ENCODE assay signal across 12 cellular contexts in genomic region chr6:14567031-14567430, GRCh38.
"Had no signal": no experiment of that assay in that cellular context is flagged by ENCODE, and none has a peak within 500 bp of the region (broad histone marks: within the 10 kb centered on the region; RNA-seq: fewer than 3 reads in every experiment).

No MANE protein-coding gene starts in this region.

- H3K36me3 ChIP-seq: brain microvascular endothelial cell had no signal

- H3K4me3 ChIP-seq: dorsolateral prefrontal cortex had no signal

- DNase-seq: activated CD4-positive, alpha-beta T cell treated with anti-CD3 and anti-CD28 coated beads, Interleukin-2, amount 50 U/mL, for 4 hours; activated effector memory CD4-positive, alpha-beta T cell treated with anti-CD3 and anti-CD28 coated beads, Interleukin-2, amount 50 U/mL, for 16 hours; activated naive CD4-positive, alpha-beta T cell treated with anti-CD3 and anti-CD28 coated beads, Interleukin-2, amount 50 U/mL, for 16 hours; activated T-cell treated with anti-CD3 and anti-CD28 coated beads, Interleukin-2, amount 50 U/mL, for 72 hours; aorta; brain microvascular endothelial cell; central memory CD4-positive, alpha-beta T cell; dorsolateral prefrontal cortex; nephron progenitor cell; nucleus accumbens; retina; stimulated activated naive CD4-positive, alpha-beta T cell had no signal

- H3K27me3 ChIP-seq: brain microvascular endothelial cell, dorsolateral prefrontal cortex had no signal

- ATAC-seq: activated T-cell treated with anti-CD3 and anti-CD28 coated beads, Interleukin-2, amount 50 U/mL, for 72 hours had no signal

- H3K27ac ChIP-seq: brain microvascular endothelial cell, dorsolateral prefrontal cortex had no signal
